In genomic region chrX:49880668-49881067, GRCh38 we compare ENCODE assay signal across 15 cellular contexts. TPM values are rescaled to one million over a fixed set of nuclear protein-coding genes. Genes with fewer than 3 reads are reported as not detected.
DNase-seq lines count a peak whose midpoint lies in the region; ATAC-seq, FAIRE-seq and TF ChIP-seq lines count a peak whose summit lies in the region.
"Had no signal": no experiment of that assay in that cellular context is flagged by ENCODE, and none has a peak within 500 bp of the region (broad histone marks: within the 10 kb centered on the region; RNA-seq: fewer than 3 reads in every experiment).

No MANE protein-coding gene starts in this region.

- no peak for DNase-seq in activated CD4-positive, alpha-beta T cell treated with anti-CD3 and anti-CD28 coated beads, Interleukin-2, amount 10 ng/mL, durations not matched to agents 24 days and 14 days
- DNase-seq in activated CD4-positive, alpha-beta T cell treated with anti-CD3 and anti-CD28 coated beads, Interleukin-2, amount 50 U/mL, for 4 hours = no peak
- DNase-seq in HCT116 (ENCODE audit: low read depth, low spot score) (no peak), K562 (ENCODE audit: extremely low read depth in 1 of 4, low spot score in 3 of 4) (no peak), GM19240 (ENCODE audit: insufficient read length, low spot score) (no peak), LoVo (ENCODE audit: low spot score) (no peak), GM19239 (ENCODE audit: insufficient read length, low spot score) (no peak)
- DNase-seq: ACHN; activated CD4-positive, alpha-beta T cell treated with anti-CD3 and anti-CD28 coated beads, Interleukin-2, amount 50 U/mL, for 48 hours; activated effector memory CD4-positive, alpha-beta T cell treated with Interleukin-2 at 50 U/mL for 16 hours; colonic mucosa; thyroid gland had no signal

- H3F3A ChIP-seq in neural cell (ENCODE audit: insufficient read depth, low read length, poor library complexity, severe bottlenecking) = no peaks in the 10 kb centered on the region

- H3K9me2 ChIP-seq in HCT116 (ENCODE audit: insufficient read depth) (no peaks in the 10 kb centered on the region), neural cell (ENCODE audit: insufficient read depth, low read length) (no peaks in the 10 kb centered on the region)

- H3K4me3 Mint-ChIP-seq in activated CD4-positive, alpha-beta T cell treated with anti-CD3 and anti-CD28 coated beads, Interleukin-2, amount 10 ng/mL, durations not matched to agents 24 days and 14 days = peak overlapping the region; percentile 80

- H3K9ac ChIP-seq in HCT116 (ENCODE audit: low read length) (no peak overlapping the region), K562 (ENCODE audit: insufficient read depth in 1 of 2, low read depth in 2 of 2, low read length in 2 of 2) (peak overlapping the region in 1 of 2 experiments; percentile 23; a peak in 1 of 4 replicates), neural cell (ENCODE audit: low read length) (peak overlapping the region; percentile 80)

- H3K36me3 ChIP-seq in HCT116 (ENCODE audit: control insufficient read depth in 1 of 2, insufficient read depth in 2 of 2, low read length in 2 of 2) (no peaks in the 10 kb centered on the region), K562 (ENCODE audit: control insufficient read depth, insufficient read depth, low read length) (no peaks in the 10 kb centered on the region), neural cell (ENCODE audit: insufficient read depth, low read length) (no peaks in the 10 kb centered on the region)
- H3K36me3 ChIP-seq: colonic mucosa, thyroid gland had no signal

- peaks cover 3% of the 10 kb centered on the region for H3K36me3 Mint-ChIP-seq in activated CD4-positive, alpha-beta T cell treated with anti-CD3 and anti-CD28 coated beads, Interleukin-2, amount 10 ng/mL, durations not matched to agents 24 days and 14 days (ENCODE audit: low read depth)

- FAIRE-seq in K562 (lab: Jason Lieb, UNC) (no peak), GM19239 (lab: Jason Lieb, UNC) (no peak)
- FAIRE-seq: HTR-8/SVneo had no signal

- no peak overlapping the region for H3K4me3 ChIP-seq in HCT116 (replicated peaks in 1 of 2; ENCODE audit: low read depth in 1 of 2, low read length in 2 of 2)
- H3K4me3 ChIP-seq in K562 = no peak overlapping the region
- peak overlapping the region; percentile 72 for H3K4me3 ChIP-seq in neural cell (ENCODE audit: low read length)

- POLR2A ChIA-PET in HCT116 (lab: Charles Lee) (no interaction called here), K562 (lab: Yijun Ruan, JAX) (no interaction called here)

- TF ChIP-seq EP300 in K562 (IDR thresholded peaks at IDR 0.05; ENCODE audit: low read length) (no peak), neural cell (conservative IDR thresholded peaks at IDR 0.05; ENCODE audit: poor library complexity, severe bottlenecking) (no peak)

- CTCF ChIA-PET in HCT116 (lab: Charles Lee) = interaction anchor here (1.1 kb wide), 1 partner anchor 40 kb away, joined by 3 read pairs; no protein-coding TSS in a partner anchor
- CTCF ChIA-PET in K562 (lab: Yijun Ruan, JAX; ENCODE audit: low intra/inter-chr PET ratio) = no interaction called here

- no peaks in the 10 kb centered on the region for H3K9me3 ChIP-seq in HCT116 (ENCODE audit: control insufficient read depth in 1 of 2, insufficient read depth in 1 of 2, low read depth in 1 of 2, low read length in 2 of 2)
- no peaks in the 10 kb centered on the region for H3K9me3 ChIP-seq in K562 (replicated peaks; ENCODE audit: control insufficient read depth, insufficient read depth, low read depth, low read length)
- no peaks in the 10 kb centered on the region for H3K9me3 ChIP-seq in neural cell (ENCODE audit: low read length)
- H3K9me3 ChIP-seq: colonic mucosa, thyroid gland had no signal

- RAD21 ChIA-PET in HCT116 (lab: Charles Lee; ENCODE audit: low non-redundant PET in 1 of 2, low total read pairs in 2 of 2, uncharacterized antibody in 2 of 2, unreplicated experiment in 2 of 2) = no interaction called here

- H3K27ac Mint-ChIP-seq in activated CD4-positive, alpha-beta T cell treated with anti-CD3 and anti-CD28 coated beads, Interleukin-2, amount 10 ng/mL, durations not matched to agents 24 days and 14 days = no peak overlapping the region

- H3K4me1 ChIP-seq in HCT116 (ENCODE audit: control insufficient read depth in 1 of 2, insufficient read depth in 2 of 2, low read length in 2 of 2) = peaks cover 4 to 14% of the 10 kb centered on the region in 2 experiments; a peak in 2 of 4 replicates
- peaks cover 0 to 21% of the 10 kb centered on the region in 2 experiments; a peak in 4 of 5 replicates for H3K4me1 ChIP-seq in K562 (replicated peaks in 1 of 2; ENCODE audit: control insufficient read depth in 2 of 2, insufficient read depth in 2 of 2, low read length in 2 of 2)
- H3K4me1 ChIP-seq: colonic mucosa had no signal

- TSS peak; percentile 69 for BruUV-seq in HCT116 (replicated peaks; lab: Mats Ljungman, UMichigan)
- TSS peak; percentile 69 for BruUV-seq in K562 (replicated peaks; lab: Mats Ljungman, UMichigan)

- WGBS in K562 (ENCODE audit: insufficient coverage, low coverage, missing lambda C conversion rate) = 48% methylated on average over 12 of the region's 12 CpGs

- no peaks in the 10 kb centered on the region for H3K27me3 Mint-ChIP-seq in activated CD4-positive, alpha-beta T cell treated with anti-CD3 and anti-CD28 coated beads, Interleukin-2, amount 10 ng/mL, durations not matched to agents 24 days and 14 days

- TF ChIP-seq RAD21 in HCT116 (IDR thresholded peaks at IDR 0.05; ENCODE audit: low read depth) (no peak), K562 (CRISPR knock-in tag; conservative IDR thresholded peaks at IDR 0.05 in 1 of 2, IDR thresholded peaks at IDR 0.05 in 1 of 2) (no peak), neural cell (conservative IDR thresholded peaks at IDR 0.05) (no peak)

- H2AFZ ChIP-seq in HCT116 (ENCODE audit: low read depth, low read length, poor library complexity, severe bottlenecking) = no peak overlapping the region
- H2AFZ ChIP-seq in K562 (ENCODE audit: low read depth, low read length) = no peak overlapping the region
- no peak overlapping the region for H2AFZ ChIP-seq in neural cell (ENCODE audit: low read depth, low read length)

- in situ Hi-C loops in K562 (cut with MboI) = loop anchor here (10.0 kb wide), 1 partner anchor 404 kb away; no protein-coding TSS in a partner anchor

- H3K27me3 ChIP-seq in HCT116 (ENCODE audit: insufficient read depth, low read length) = no peaks in the 10 kb centered on the region
- peaks cover 0 to 7% of the 10 kb centered on the region in 2 experiments; a peak in 1 of 5 replicates for H3K27me3 ChIP-seq in K562 (ENCODE audit: control insufficient read depth in 2 of 2, insufficient read depth in 2 of 2, low read length in 2 of 2)
- no peaks in the 10 kb centered on the region for H3K27me3 ChIP-seq in neural cell (ENCODE audit: insufficient read depth, low read depth, low read length)
- H3K27me3 ChIP-seq: colonic mucosa, thyroid gland had no signal

- H3K79me2 ChIP-seq in HCT116 (ENCODE audit: insufficient read depth, low read length) = no peaks in the 10 kb centered on the region
- peaks cover 15% of the 10 kb centered on the region; the same call in 2 of the 3 replicates for H3K79me2 ChIP-seq in K562 (ENCODE audit: control insufficient read depth, insufficient read depth, low read length)
- peaks cover 16% of the 10 kb centered on the region for H3K79me2 ChIP-seq in neural cell (replicated peaks; ENCODE audit: insufficient read depth, low read length)

- TF ChIP-seq POLR2A in HCT116 (IDR thresholded peaks at IDR 0.05; ENCODE audit: borderline replicate concordance, extremely low read depth, insufficient read depth, insufficient read length) (no peak), K562 (conservative IDR thresholded peaks at IDR 0.05) (no peak)

- no peaks in the 10 kb centered on the region for H3K9me1 ChIP-seq in K562 (ENCODE audit: control insufficient read depth, insufficient read depth, low read length)

- H3K4me2 ChIP-seq in HCT116 (ENCODE audit: low read length) = peak overlapping the region; percentile 79; the same call in 1 of the 2 replicates
- peak overlapping the region; percentile 75 for H3K4me2 ChIP-seq in K562 (ENCODE audit: insufficient read depth, low read length)
- peak overlapping the region; percentile 51 for H3K4me2 ChIP-seq in neural cell (ENCODE audit: low read length)

- no peaks in the 10 kb centered on the region for H4K20me1 ChIP-seq in HCT116 (ENCODE audit: insufficient read depth)
- 0 out of 2 replicates have a peak, but pooled peaks cover 8% of the 10 kb centered on the region for H4K20me1 ChIP-seq in K562 (replicated peaks; ENCODE audit: control insufficient read depth, insufficient read depth, low read length)
- no peaks in the 10 kb centered on the region for H4K20me1 ChIP-seq in neural cell (ENCODE audit: insufficient read depth)

- ATAC-seq in HCT116 (no peak), K562 (no peak)

- no peaks in the 10 kb centered on the region for H3K9me3 Mint-ChIP-seq in activated CD4-positive, alpha-beta T cell treated with anti-CD3 and anti-CD28 coated beads, Interleukin-2, amount 10 ng/mL, durations not matched to agents 24 days and 14 days

- intact Hi-C loops in activated CD4-positive, alpha-beta T cell treated with anti-CD3 and anti-CD28 coated beads, Interleukin-2, amount 10 ng/mL, durations not matched to agents 24 days and 14 days (cut with micrococcal nuclease) = no loop called here
- intact Hi-C loops in HCT116 (cut with micrococcal nuclease) = no loop called here
- intact Hi-C loops in K562 (cut with micrococcal nuclease) = no loop called here

- peaks cover 16% of the 10 kb centered on the region for H3K4me1 Mint-ChIP-seq in activated CD4-positive, alpha-beta T cell treated with anti-CD3 and anti-CD28 coated beads, Interleukin-2, amount 10 ng/mL, durations not matched to agents 24 days and 14 days

- no peak overlapping the region for H3K27ac ChIP-seq in HCT116 (ENCODE audit: low read depth, low read length)
- no peak overlapping the region for H3K27ac ChIP-seq in K562 (ENCODE audit: extremely low read depth, low read depth, low read length)
- H3K27ac ChIP-seq in neural cell (ENCODE audit: low read length) = peak overlapping the region; percentile 79
- H3K27ac ChIP-seq: colonic mucosa, thyroid gland had no signal

- TF ChIP-seq CTCF in HCT116 (IDR thresholded peaks at IDR 0.05 in 2 of 3, conservative IDR thresholded peaks at IDR 0.05 in 1 of 3; ENCODE audit: borderline replicate concordance in 1 of 3, insufficient read depth in 1 of 3, low read depth in 2 of 3, low read length in 2 of 3) = no peak
- no peak for TF ChIP-seq CTCF in K562 (IDR thresholded peaks at IDR 0.05 in 2 of 3, conservative IDR thresholded peaks at IDR 0.05 in 1 of 3; ENCODE audit: insufficient read depth in 2 of 3, low read depth in 1 of 3, low read length in 3 of 3)
- no peak for TF ChIP-seq CTCF in neural cell (IDR thresholded peaks at IDR 0.05; ENCODE audit: poor library complexity, severe bottlenecking)

RNA-seq across cellular contexts. Expression of gene USP27X, which starts 1.4 kb away (rescaled TPM):
- total RNA-seq in activated CD4-positive, alpha-beta T cell treated with anti-CD3 and anti-CD28 coated beads, Interleukin-2, amount 10 ng/mL, durations not matched to agents 24 days and 14 days = 1.6 and 2.4 TPM in 2 replicates
- total RNA-seq in HCT116 (2021; ENCODE audit: unreplicated experiment) (3.5 TPM), K562 (2014; rRNA removed) (0.82 and 1.8 TPM in 2 replicates), K562 (2014; rRNA removed; fragmentation: Illumina TruSeq; extraction: Trizol) (1.6 and 2.1 TPM in 2 replicates), K562 (2015; rRNA removed; fragmentation: Illumina TruSeq; extraction: Trizol) (1.3 and 1.7 TPM in 2 replicates), K562 (2021) (1.9 and 2.7 TPM in 2 replicates)
- polyA plus RNA-seq in HCT116 (2012) = 3.4 and 3.7 TPM in 2 replicates
- total RNA-seq in K562 (2011; cell fraction: chromatin; rRNA removed; ENCODE audit: low replicate concordance) = 3.8 and 4.9 TPM in 2 replicates
- total RNA-seq in K562 (2011; cell fraction: nucleolus; rRNA removed) = 3.4 and 4.0 TPM in 2 replicates
- 2.5 and 3.2 TPM in 2 replicates for total RNA-seq in K562 (2011; cell fraction: nucleoplasm; rRNA removed)
- polyA plus RNA-seq in K562 (2011; rRNA removed) (2.3 and 4.7 TPM in 2 replicates), K562 (2014; fragmentation: Illumina TruSeq; extraction: Trizol) (3.8 and 4.0 TPM in 2 replicates), K562 (2014; fragmentation: Nextera tagmentation; extraction: Ambion mirVana) (under 1 TPM; 0.15 TPM), K562 (2014; rRNA removed) (1.2 and 2.1 TPM in 2 replicates), neural cell (8.0 and 10.3 TPM in 2 replicates)
- 1.8 and 4.2 TPM in 2 replicates for polyA plus RNA-seq in K562 (2011; cell fraction: cytosol; rRNA removed)
- 1.1 and 1.9 TPM in 2 replicates for polyA plus RNA-seq in K562 (2011; cell fraction: nucleus; rRNA removed)
- polyA plus RNA-seq in K562 (2012) = 2.4 and 3.0 TPM in 2 replicates
- polyA minus RNA-seq in K562 (2011; rRNA and poly(A)+ RNA removed) = 4.2 and 7.8 TPM in 2 replicates
- polyA minus RNA-seq in K562 (2011; cell fraction: cytosol; rRNA and poly(A)+ RNA removed) = 1.9 and 2.6 TPM in 2 replicates
- 1.6 and 2.8 TPM in 2 replicates for polyA minus RNA-seq in K562 (2011; cell fraction: nucleus; rRNA and poly(A)+ RNA removed)
- 30.9 and 32.6 TPM in 2 replicates for polyA minus RNA-seq in neural cell

RNA-seq across cellular contexts. Expression of gene CLCN5, which starts 41.7 kb away (rescaled TPM):
- total RNA-seq in activated CD4-positive, alpha-beta T cell treated with anti-CD3 and anti-CD28 coated beads, Interleukin-2, amount 10 ng/mL, durations not matched to agents 24 days and 14 days = 4.2 and 5.6 TPM in 2 replicates
- 6.1 TPM for total RNA-seq in HCT116 (2021; ENCODE audit: unreplicated experiment)
- 1.5 and 1.8 TPM in 2 replicates for polyA plus RNA-seq in HCT116 (2012)
- 14.7 and 22.2 TPM in 2 replicates for total RNA-seq in K562 (2011; cell fraction: chromatin; rRNA removed; ENCODE audit: low replicate concordance)
- total RNA-seq in K562 (2011; cell fraction: nucleolus; rRNA removed) = 9.5 and 13.8 TPM in 2 replicates
- total RNA-seq in K562 (2011; cell fraction: nucleoplasm; rRNA removed) = 11.7 and 17.7 TPM in 2 replicates
- 4.6 and 4.8 TPM in 2 replicates for total RNA-seq in K562 (2014; rRNA removed)
- 9.5 TPM in 2 replicates for total RNA-seq in K562 (2014; rRNA removed; fragmentation: Illumina TruSeq; extraction: Trizol)
- 10.1 and 11.8 TPM in 2 replicates for total RNA-seq in K562 (2015; rRNA removed; fragmentation: Illumina TruSeq; extraction: Trizol)
- total RNA-seq in K562 (2021) = 8.6 and 9.7 TPM in 2 replicates
- polyA plus RNA-seq in K562 (2011; rRNA removed) = 5.1 and 7.4 TPM in 2 replicates
- polyA plus RNA-seq in K562 (2011; cell fraction: cytosol; rRNA removed) = 3.9 and 5.2 TPM in 2 replicates
- polyA plus RNA-seq in K562 (2011; cell fraction: nucleus; rRNA removed) = 9.3 and 9.5 TPM in 2 replicates
- polyA plus RNA-seq in K562 (2012) = 3.8 and 4.0 TPM in 2 replicates
- polyA plus RNA-seq in K562 (2014; fragmentation: Illumina TruSeq; extraction: Trizol) = 7.1 and 7.2 TPM in 2 replicates
- polyA plus RNA-seq in K562 (2014; fragmentation: Nextera tagmentation; extraction: Ambion mirVana) = 1 to 10 TPM in 1 of 2 experiments, under 1 TPM in 1; 0.94 to 1.6 TPM
- polyA plus RNA-seq in K562 (2014; rRNA removed) = 4.6 and 4.8 TPM in 2 replicates
- 16.9 and 18.2 TPM in 2 replicates for polyA minus RNA-seq in K562 (2011; rRNA and poly(A)+ RNA removed)
- polyA minus RNA-seq in K562 (2011; cell fraction: cytosol; rRNA and poly(A)+ RNA removed) = 7.8 and 9.3 TPM in 2 replicates
- 6.9 and 12.8 TPM in 2 replicates for polyA minus RNA-seq in K562 (2011; cell fraction: nucleus; rRNA and poly(A)+ RNA removed)
- 10.7 and 13.1 TPM in 2 replicates for polyA plus RNA-seq in neural cell
- 23.9 and 38.0 TPM in 2 replicates for polyA minus RNA-seq in neural cell

RNA-seq across cellular contexts. Expression of gene PAGE4, which starts 51.6 kb away (rescaled TPM):
- not detected in 2 replicates for total RNA-seq in activated CD4-positive, alpha-beta T cell treated with anti-CD3 and anti-CD28 coated beads, Interleukin-2, amount 10 ng/mL, durations not matched to agents 24 days and 14 days
- not detected for total RNA-seq in HCT116 (2021; ENCODE audit: unreplicated experiment)
- 0.21 and 0.27 TPM in 2 replicates for polyA plus RNA-seq in HCT116 (2012)
- not detected in 2 replicates for total RNA-seq in K562 (2011; cell fraction: chromatin; rRNA removed; ENCODE audit: low replicate concordance)
- not detected in 2 replicates for total RNA-seq in K562 (2011; cell fraction: nucleolus; rRNA removed)
- not detected in 2 replicates for total RNA-seq in K562 (2011; cell fraction: nucleoplasm; rRNA removed)
- 1.7 and 2.4 TPM in 2 replicates for total RNA-seq in K562 (2014; rRNA removed)
- total RNA-seq in K562 (2014; rRNA removed; fragmentation: Illumina TruSeq; extraction: Trizol) = 2.8 and 3.9 TPM in 2 replicates
- total RNA-seq in K562 (2015; rRNA removed; fragmentation: Illumina TruSeq; extraction: Trizol) = 2.2 and 3.7 TPM in 2 replicates
- total RNA-seq in K562 (2021) = 1.1 and 1.3 TPM in 2 replicates
- 0.99 and 1.2 TPM in 2 replicates for polyA plus RNA-seq in K562 (2011; rRNA removed)
- polyA plus RNA-seq in K562 (2011; cell fraction: cytosol; rRNA removed) = 0.46 TPM in 1 of 2 replicates, not detected in the other
- polyA plus RNA-seq in K562 (2011; cell fraction: nucleus; rRNA removed) = not detected in 2 replicates
- polyA plus RNA-seq in K562 (2012) = 4.9 and 6.0 TPM in 2 replicates
- polyA plus RNA-seq in K562 (2014; fragmentation: Illumina TruSeq; extraction: Trizol) = 4.9 and 5.3 TPM in 2 replicates
- 1 to 10 TPM; 6.7 to 8.0 TPM for polyA plus RNA-seq in K562 (2014; fragmentation: Nextera tagmentation; extraction: Ambion mirVana)
- polyA plus RNA-seq in K562 (2014; rRNA removed) = 4.0 and 6.4 TPM in 2 replicates
- not detected in 2 replicates for polyA minus RNA-seq in K562 (2011; rRNA and poly(A)+ RNA removed)
- polyA minus RNA-seq in K562 (2011; cell fraction: cytosol; rRNA and poly(A)+ RNA removed) = not detected in 2 replicates
- not detected in 2 replicates for polyA minus RNA-seq in K562 (2011; cell fraction: nucleus; rRNA and poly(A)+ RNA removed)
- not detected in 2 replicates for polyA plus RNA-seq in neural cell
- not detected in 2 replicates for polyA minus RNA-seq in neural cell
- total RNA-seq: colonic mucosa, epithelial cell of proximal tubule, thyroid gland had no signal
